In genomic region chr15:70195171-70195807, GRCh38 we compare ENCODE assay signal across 1 cellular context.
TF ChIP-seq lines count a peak whose summit lies in the region.

No MANE protein-coding gene starts in this region.

TF ChIP-seq in HepG2, 621 proteins besides CTCF, POLR2A, EP300 and RAD21 (continued from another document):
- no peak for TF ChIP-seq CSRNP1 (CRISPR knock-in tag; IDR thresholded peaks at IDR 0.05)
- 0 out of 2 replicates have a peak, but pooled peaks have one; percentile 26 for TF ChIP-seq ZNF512B (CRISPR knock-in tag; IDR thresholded peaks at IDR 0.05; ENCODE audit: borderline replicate concordance)
- TF ChIP-seq ZNF629 (CRISPR knock-in tag; conservative IDR thresholded peaks at IDR 0.05): peak; percentile 64
- no peak for TF ChIP-seq AFF4 (CRISPR knock-in tag; IDR thresholded peaks at IDR 0.05)
- 0 out of 2 replicates have a peak, but pooled peaks have one; percentile 6 for TF ChIP-seq YEATS4 (CRISPR knock-in tag; IDR thresholded peaks at IDR 0.05; ENCODE audit: borderline replicate concordance)
- TF ChIP-seq ZBTB4 (CRISPR knock-in tag; IDR thresholded peaks at IDR 0.05; ENCODE audit: borderline replicate concordance): 0 out of 2 replicates have a peak, but pooled peaks have one; percentile 21
- no peak for TF ChIP-seq TERF1 (CRISPR knock-in tag; IDR thresholded peaks at IDR 0.05)
- no peak for TF ChIP-seq RXRA (CRISPR knock-in tag; IDR thresholded peaks at IDR 0.05)
- 0 out of 2 replicates have a peak, but pooled peaks have one; percentile 6 for TF ChIP-seq ARNT2 (CRISPR knock-in tag; IDR thresholded peaks at IDR 0.05; ENCODE audit: low read depth)
- no peak for TF ChIP-seq SRF (IDR thresholded peaks at IDR 0.05; ENCODE audit: low read depth, low read length)
